In the genomic region with DNA sequence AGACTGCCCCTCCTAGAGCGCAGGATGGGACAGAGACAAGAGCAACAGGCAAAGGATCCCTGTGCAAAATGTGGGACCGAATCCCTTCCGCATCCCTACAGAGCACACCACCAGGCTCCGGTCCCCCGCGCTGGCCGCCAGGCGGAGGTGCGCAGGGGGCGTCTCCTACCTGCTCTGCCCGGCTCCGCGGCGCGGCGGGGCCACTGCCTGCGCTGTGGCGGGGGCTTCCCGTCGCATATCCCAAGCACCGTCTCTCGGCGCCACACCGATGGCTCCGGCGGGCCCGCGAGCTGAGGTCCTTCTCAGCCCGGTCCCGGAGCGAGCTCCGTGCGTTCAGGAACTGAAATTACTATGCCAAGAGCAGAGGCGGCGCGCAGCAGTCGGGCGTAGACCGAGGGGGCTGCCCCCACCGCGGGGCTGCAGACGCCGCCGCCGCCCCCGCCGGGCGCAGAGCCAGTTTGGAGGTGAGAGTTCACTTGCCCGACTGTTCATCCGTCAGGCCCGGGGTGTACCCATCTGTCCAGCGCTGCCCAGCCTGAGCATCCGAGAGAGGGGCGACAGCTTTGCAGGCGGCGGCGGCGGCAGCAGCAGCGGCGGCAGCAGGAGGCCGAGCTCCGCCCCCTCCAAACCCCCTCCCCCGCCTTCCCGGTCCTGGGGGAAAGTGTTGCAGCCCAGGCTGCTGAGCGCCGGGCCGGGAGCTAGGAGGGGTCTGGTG, we compare ENCODE assay signal across 8 cellular contexts. TPM values are rescaled to one million over a fixed set of nuclear protein-coding genes. Genes with fewer than 3 reads are reported as not detected.
A peak's percentile ranks its signal among the peaks of the same experiment; 100 is the strongest.
DNase-seq lines count a peak whose midpoint lies in the region; TF ChIP-seq lines count a peak whose summit lies in the region.

Gene GPRIN3, minus strand, starts transcription at position 355 of the 715 bp plus-strand sequence. CDS start 57,690 bp downstream, outside the sequence.

- WGBS in mesodermal cell (ENCODE audit: insufficient coverage in 2 of 2), 2 experiments, result 1% methylated on average over 38 to 49 of the region's 67 CpGs

- in situ Hi-C loops in G401 (cut with HindIII; ENCODE audit: low sequenced_read_pairs), result no loop called here

- no peaks in the 10 kb centered on the region for H3K9me3 ChIP-seq in effector memory CD4-positive, alpha-beta T cell (ENCODE audit: control insufficient read depth, low read length)
- no peaks in the 10 kb centered on the region for H3K9me3 ChIP-seq in mesodermal cell (ENCODE audit: control insufficient read depth, low read length)

- H3K36me3 Mint-ChIP-seq in HFFc6 (ENCODE audit: low read depth), result no peaks in the 10 kb centered on the region

- TF ChIP-seq CTCF in HFFc6 (IDR thresholded peaks at IDR 0.05), result no peak

- H3K27ac Mint-ChIP-seq in HFFc6, result no peak within 1 kb of the TSS

- no peaks in the 10 kb centered on the region for H3K36me3 ChIP-seq in effector memory CD4-positive, alpha-beta T cell (ENCODE audit: control insufficient read depth, insufficient read depth, low read length)
- H3K36me3 ChIP-seq in mesodermal cell (ENCODE audit: control insufficient read depth, insufficient read depth, low read length), result no peaks in the 10 kb centered on the region

- H3K27me3 Mint-ChIP-seq in HFFc6 (ENCODE audit: insufficient read depth), result peaks cover 5% of the 10 kb centered on the region

- peak; percentile 70 for DNase-seq in G401 (ENCODE audit: low spot score)
- no peak for DNase-seq in HFFc6
- peak; percentile 68 for DNase-seq in NCI-H2227 (lab: John Stamatoyannopoulos, UW; ENCODE audit: unreplicated experiment)
- peak; percentile 87 for DNase-seq in activated CD8-positive, alpha-beta memory T cell treated with anti-CD3 and anti-CD28 coated beads for 24 hours
- peak; percentile 43 to 57 (median 50) for DNase-seq in effector memory CD4-positive, alpha-beta T cell
- peak; percentile 45 to 49 for DNase-seq in stimulated activated CD8-positive, alpha-beta memory T cell treated with anti-CD3 and anti-CD28 coated beads, Interleukin-2, amount 100 ng/mL, for 48 hours (ENCODE audit: low read depth in 2 of 2)
- no peak for DNase-seq in NCI-H226

- no peaks in the 10 kb centered on the region for H3K9me3 Mint-ChIP-seq in HFFc6

- no peaks in the 10 kb centered on the region for H3K27me3 ChIP-seq in effector memory CD4-positive, alpha-beta T cell (replicated peaks; ENCODE audit: control insufficient read depth, insufficient read depth, low read length, poor library complexity, severe bottlenecking)

- peak within 1 kb of the TSS; percentile 87 for H3K27ac ChIP-seq in effector memory CD4-positive, alpha-beta T cell (ENCODE audit: insufficient read depth, low read length, poor library complexity, severe bottlenecking)
- no peak within 1 kb of the TSS for H3K27ac ChIP-seq in mesodermal cell (ENCODE audit: low read depth, low read length, severe bottlenecking)

- peaks cover 29% of the 10 kb centered on the region for H3K4me1 ChIP-seq in effector memory CD4-positive, alpha-beta T cell (ENCODE audit: control insufficient read depth, insufficient read depth, low read length, poor library complexity, severe bottlenecking)
- H3K4me1 ChIP-seq in mesodermal cell (ENCODE audit: control insufficient read depth, insufficient read depth, low read length, poor library complexity, severe bottlenecking), result peaks cover 8% of the 10 kb centered on the region

- H3K4me3 ChIP-seq in effector memory CD4-positive, alpha-beta T cell (ENCODE audit: insufficient read depth, low read depth, low read length, poor library complexity, severe bottlenecking), result peak within 1 kb of the TSS; percentile 95
- peak within 1 kb of the TSS; percentile 70 for H3K4me3 ChIP-seq in mesodermal cell (ENCODE audit: extremely low read depth, insufficient read depth, low read length, poor library complexity, severe bottlenecking)

- peak within 1 kb of the TSS; percentile 70 for H3K4me3 Mint-ChIP-seq in HFFc6

- peaks cover 12% of the 10 kb centered on the region for H3K4me1 Mint-ChIP-seq in HFFc6 (ENCODE audit: low read depth)

RNA-seq across cellular contexts. Expression of gene GPRIN3, which starts in this region (rescaled TPM):
- total RNA-seq in G401 (2014; rRNA removed; shearing (Covaris generic)), result 0.55 and 1.5 TPM in 2 replicates
- under 1 TPM; under 0.01 to 0.28 (median 0.04) TPM for total RNA-seq in HFFc6 (2021; fragmentation: NEBNext Ultra II Directional; extraction: Animal tissue kit (Norgen Biotek cat#: 25700))
- polyA plus RNA-seq in mesodermal cell (2013, experiment 1 of 2), result 2.2 TPM
- 1.9 TPM for polyA plus RNA-seq in mesodermal cell (2013, experiment 2 of 2)

Comparison
In these comparisons a context has a peak if more than half of its experiments do, and no peak if none do; other contexts are left out.
1. DNase-seq: peak in G401 (single experiment), NCI-H2227 (single experiment), activated CD8-positive, alpha-beta memory T cell treated with anti-CD3 and anti-CD28 coated beads for 24 hours (single experiment), effector memory CD4-positive, alpha-beta T cell (3 of 3) and stimulated activated CD8-positive, alpha-beta memory T cell treated with anti-CD3 and anti-CD28 coated beads, Interleukin-2, amount 100 ng/mL, for 48 hours (2 of 2); none in HFFc6 (single experiment) and NCI-H226 (single experiment).